ENCODE assay signal across 17 cellular contexts in the genomic region with DNA sequence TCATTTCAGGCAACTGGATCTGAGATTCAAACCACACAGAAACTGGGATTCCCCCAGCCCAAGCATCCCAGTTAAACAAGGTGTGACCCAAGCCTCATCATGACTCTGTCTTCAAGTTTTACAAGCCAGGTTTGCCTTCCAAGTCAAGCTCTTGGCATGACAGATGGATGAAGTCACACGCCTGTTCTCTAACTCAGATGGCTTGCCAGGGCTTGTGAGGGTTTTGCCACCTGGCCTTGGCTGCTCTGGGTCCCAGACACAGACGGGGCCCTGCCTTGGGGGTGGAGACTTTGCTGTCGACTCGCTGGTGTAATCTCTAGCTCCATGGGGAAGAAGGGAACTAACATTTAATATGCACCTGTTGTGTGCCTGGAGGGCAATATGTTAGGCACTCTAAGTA.
"Had no signal": no experiment of that assay in that cellular context is flagged by ENCODE, and none has a peak within 500 bp of the region (broad histone marks: within the 10 kb centered on the region; RNA-seq: fewer than 3 reads in every experiment).

No MANE protein-coding gene starts in this region.

- H3K27ac ChIP-seq: neutrophil, upper lobe of left lung had no signal

- H3K36me3 ChIP-seq: neutrophil, suprapubic skin had no signal

- ATAC-seq: activated CD8-positive, alpha-beta T cell treated with anti-CD3 and anti-CD28 coated beads for 36 hours; activated T-cell treated with anti-CD3 and anti-CD28 coated beads, Interleukin-2, amount 50 U/mL, for 72 hours; left lobe of liver; naive thymus-derived CD4-positive, alpha-beta T cell had no signal

- H3K27me3 Mint-ChIP-seq: activated B cell treated with CpG ODN at 0.5 μM for 24 hours had no signal

- DNase-seq: activated B cell treated with CpG ODN at 0.5 μM for 24 hours; activated CD4-positive, alpha-beta T cell treated with anti-CD3 and anti-CD28 coated beads for 48 hours; activated CD8-positive, alpha-beta memory T cell treated with anti-CD3 and anti-CD28 coated beads, Interleukin-2, amount 50 U/mL, for 48 hours; activated CD8-positive, alpha-beta T cell treated with anti-CD3 and anti-CD28 coated beads for 36 hours; activated gamma-delta T cell treated with Interleukin-2 at 50 U/mL for 16 hours; activated T-cell treated with anti-CD3 and anti-CD28 coated beads, Interleukin-2, amount 50 U/mL, for 72 hours; amniotic stem cell; cortex of kidney; effector memory CD4-positive, alpha-beta T cell; naive thymus-derived CD4-positive, alpha-beta T cell; upper lobe of left lung had no signal

- H3K4me3 Mint-ChIP-seq: activated B cell treated with CpG ODN at 0.5 μM for 24 hours; activated CD8-positive, alpha-beta T cell treated with anti-CD3 and anti-CD28 coated beads for 36 hours; activated naive CD8-positive, alpha-beta T cell; activated T-cell treated with anti-CD3 and anti-CD28 coated beads, Interleukin-2, amount 50 U/mL, for 72 hours; central memory CD8-positive, alpha-beta T cell; naive thymus-derived CD4-positive, alpha-beta T cell; stimulated activated naive CD8-positive, alpha-beta T cell treated with anti-CD3 and anti-CD28 coated beads, Interleukin-15, Interleukin-2, amounts not matched to agents 100 ng/mL and 50 ng/mL, for 24 hours had no signal

- H3K27ac Mint-ChIP-seq: activated B cell treated with CpG ODN at 0.5 μM for 24 hours; activated CD8-positive, alpha-beta T cell treated with anti-CD3 and anti-CD28 coated beads for 36 hours; activated naive CD8-positive, alpha-beta T cell; activated T-cell treated with anti-CD3 and anti-CD28 coated beads, Interleukin-2, amount 50 U/mL, for 72 hours; naive thymus-derived CD4-positive, alpha-beta T cell; stimulated activated naive CD8-positive, alpha-beta T cell treated with anti-CD3 and anti-CD28 coated beads, Interleukin-15, Interleukin-2, amounts not matched to agents 100 ng/mL and 50 ng/mL, for 24 hours had no signal

- H3K9me3 ChIP-seq: neutrophil, suprapubic skin, upper lobe of left lung had no signal

- H3K4me1 Mint-ChIP-seq: activated B cell treated with CpG ODN at 0.5 μM for 24 hours; central memory CD8-positive, alpha-beta T cell; naive thymus-derived CD4-positive, alpha-beta T cell had no signal

- H3K4me3 ChIP-seq: suprapubic skin, upper lobe of left lung had no signal

- H3K27me3 ChIP-seq: neutrophil, suprapubic skin, upper lobe of left lung had no signal

- H3K4me1 ChIP-seq: upper lobe of left lung had no signal
